19 cellular contexts compared by ENCODE assay signal in genomic region chr7:40733111-40733510, GRCh38.
DNase-seq lines count a peak whose midpoint lies in the region; ATAC-seq and TF ChIP-seq lines count a peak whose summit lies in the region.
"Had no signal": no experiment of that assay in that cellular context is flagged by ENCODE, and none has a peak within 500 bp of the region (broad histone marks: within the 10 kb centered on the region; RNA-seq: fewer than 3 reads in every experiment).

No MANE protein-coding gene starts in this region.

- no peak for TF ChIP-seq EP300 in esophagus muscularis mucosa (IDR thresholded peaks at IDR 0.05)

- CTCF ChIA-PET in HCT116 (lab: Charles Lee), result no interaction called here

- no peak for TF ChIP-seq POLR2A in HCT116 (IDR thresholded peaks at IDR 0.05; ENCODE audit: borderline replicate concordance, extremely low read depth, insufficient read depth, insufficient read length)
- TF ChIP-seq POLR2A in esophagus muscularis mucosa (IDR thresholded peaks at IDR 0.05; ENCODE audit: low read depth), result no peak

- no peaks in the 10 kb centered on the region for H3K36me3 ChIP-seq in BLaER1
- H3K36me3 ChIP-seq in HCT116 (ENCODE audit: control insufficient read depth in 1 of 2, insufficient read depth in 2 of 2, low read length in 2 of 2), result no peaks in the 10 kb centered on the region
- no peaks in the 10 kb centered on the region for H3K36me3 ChIP-seq in esophagus muscularis mucosa
- H3K36me3 ChIP-seq: left lung, pancreas, suprapubic skin had no signal

- POLR2A ChIA-PET in HCT116 (lab: Charles Lee), result interaction anchor here (0.8 kb wide), 1 partner anchor 16 kb away, joined by 5 read pairs; no protein-coding TSS in a partner anchor

- no peak overlapping the region for H2AFZ ChIP-seq in HCT116 (ENCODE audit: low read depth, low read length, poor library complexity, severe bottlenecking)

- H4K20me1 ChIP-seq in BLaER1, result no peaks in the 10 kb centered on the region
- H4K20me1 ChIP-seq in HCT116 (ENCODE audit: insufficient read depth), result no peaks in the 10 kb centered on the region

- H3K4me1 ChIP-seq in BLaER1 (peaks cover 17% of the 10 kb centered on the region), HCT116 (ENCODE audit: control insufficient read depth in 1 of 2, insufficient read depth in 2 of 2, low read length in 2 of 2) (peaks cover 5 to 11% of the 10 kb centered on the region in 2 experiments; a peak in 3 of 4 replicates), esophagus muscularis mucosa (peaks cover 0 to 5% (median 0%) of the 10 kb centered on the region in 4 donors)
- H3K4me1 ChIP-seq: left lung, suprapubic skin had no signal

- no peak for TF ChIP-seq RAD21 in HCT116 (IDR thresholded peaks at IDR 0.05; ENCODE audit: low read depth)

- H3K27ac ChIP-seq in BLaER1 (no peak overlapping the region), HCT116 (ENCODE audit: low read depth, low read length) (no peak overlapping the region), esophagus muscularis mucosa (replicated peaks in 1 of 4) (no peak overlapping the region)
- H3K27ac ChIP-seq: left lung, pancreas, suprapubic skin had no signal

- no peak overlapping the region for H3K4me3 ChIP-seq in BLaER1
- no peak overlapping the region for H3K4me3 ChIP-seq in HCT116 (replicated peaks in 1 of 2; ENCODE audit: low read depth in 1 of 2, low read length in 2 of 2)
- no peak overlapping the region for H3K4me3 ChIP-seq in esophagus muscularis mucosa
- H3K4me3 ChIP-seq: left lung, pancreas, suprapubic skin had no signal

- no peaks in the 10 kb centered on the region for H3K79me2 ChIP-seq in HCT116 (ENCODE audit: insufficient read depth, low read length)

- H3K9ac ChIP-seq in BLaER1 (no peak overlapping the region), HCT116 (ENCODE audit: low read length) (no peak overlapping the region)

- intact Hi-C loops in HCT116 (cut with micrococcal nuclease), result no loop called here
- intact Hi-C loops in esophagus muscularis mucosa (cut with DNase I), result no loop called here

- H3K27me3 ChIP-seq in BLaER1 (no peaks in the 10 kb centered on the region), HCT116 (ENCODE audit: insufficient read depth, low read length) (0 out of 2 replicates have a peak, but pooled peaks cover 5% of the 10 kb centered on the region), esophagus muscularis mucosa (no peaks in the 10 kb centered on the region)
- H3K27me3 ChIP-seq: left lung, pancreas, suprapubic skin had no signal

- no TSS peak for BruUV-seq in HCT116 (replicated peaks; lab: Mats Ljungman, UMichigan)

- RAD21 ChIA-PET in HCT116 (lab: Charles Lee; ENCODE audit: low non-redundant PET in 1 of 2, low total read pairs in 2 of 2, uncharacterized antibody in 2 of 2, unreplicated experiment in 2 of 2), result no interaction called here

- DNase-seq in HCT116 (ENCODE audit: low read depth, low spot score), result no peak
- DNase-seq in islet precursor cell, result peak; percentile 81
- no peak for DNase-seq in NCI-H1105 treated with DMSO at 0.1 percent for 48 hours (lab: John Stamatoyannopoulos, UW)
- no peak for DNase-seq in esophagus muscularis mucosa (ENCODE audit: extremely low spot score)
- DNase-seq: activated CD8-positive, alpha-beta memory T cell treated with anti-CD3 and anti-CD28 coated beads, Interleukin-2, amount 50 U/mL, for 4 hours; activated gamma-delta T cell treated with Interleukin-2 at 50 U/mL for 16 hours; GOT3; left lung; NCI-H1694; NCI-H446 treated with DMSO at 0.1 percent for 48 hours; NK-92 treated with Interleukin-12 subunit alpha and Interleukin-12 subunit beta, amount 100 ng/mL, for 24 hours; pancreas; SHP77 had no signal

- ATAC-seq in HCT116 (peak; percentile 84), SK-N-SH treated with all-trans-retinoic acid at 6 μM for 48 hours (peak; percentile 76), GM18520 (IDR thresholded peaks at IDR 0.05; ENCODE audit: unreplicated experiment) (no peak), GM19351 (IDR thresholded peaks at IDR 0.05; ENCODE audit: unreplicated experiment) (no peak)
- ATAC-seq: activated CD4-positive, CD25-positive, alpha-beta regulatory T cell treated with anti-CD3 and anti-CD28 coated beads, Interleukin-2, amount 50 U/mL, for 24 hours; left lung had no signal

- no peaks in the 10 kb centered on the region for H3K9me2 ChIP-seq in HCT116 (ENCODE audit: insufficient read depth)

- H3K4me2 ChIP-seq in BLaER1, result peak overlapping the region; percentile 39
- H3K4me2 ChIP-seq in HCT116 (ENCODE audit: low read length), result peak overlapping the region; percentile 24; the same call in 1 of the 2 replicates

- H3K9me3 ChIP-seq in BLaER1 (no peaks in the 10 kb centered on the region), HCT116 (ENCODE audit: control insufficient read depth in 1 of 2, insufficient read depth in 1 of 2, low read depth in 1 of 2, low read length in 2 of 2) (no peaks in the 10 kb centered on the region), esophagus muscularis mucosa (no peaks in the 10 kb centered on the region)
- H3K9me3 ChIP-seq: pancreas, suprapubic skin had no signal

- TF ChIP-seq CTCF in HCT116 (IDR thresholded peaks at IDR 0.05 in 2 of 3, conservative IDR thresholded peaks at IDR 0.05 in 1 of 3; ENCODE audit: borderline replicate concordance in 1 of 3, insufficient read depth in 1 of 3, low read depth in 2 of 3, low read length in 2 of 3), result no peak
- no peak for TF ChIP-seq CTCF in esophagus muscularis mucosa (IDR thresholded peaks at IDR 0.05)

TF ChIP-seq in HCT116, 20 proteins besides CTCF, POLR2A, EP300 and RAD21:
- TF ChIP-seq ELF1 (IDR thresholded peaks at IDR 0.05; ENCODE audit: borderline replicate concordance, low read depth) (no peak), ATF3 (IDR thresholded peaks at IDR 0.05) (no peak), POLR2AphosphoS5 (IDR thresholded peaks at IDR 0.05; ENCODE audit: low read depth, low read length) (no peak), CBX3 (IDR thresholded peaks at IDR 0.05; ENCODE audit: low read depth) (no peak), SP1 (IDR thresholded peaks at IDR 0.05; ENCODE audit: low read depth) (peak; percentile 29; the same call in 1 of the 2 replicates), FOSL1 (IDR thresholded peaks at IDR 0.05; ENCODE audit: low read depth) (0 out of 2 replicates have a peak, but pooled peaks have one; percentile 17), JUND (IDR thresholded peaks at IDR 0.05) (0 out of 2 replicates have a peak, but pooled peaks have one; percentile 29)

TF ChIP-seq in SK-N-SH treated with all-trans-retinoic acid at 6 μM for 48 hours, 23 proteins besides CTCF, POLR2A, EP300 and RAD21 (continues in another document):
- TF ChIP-seq ZFP3 (CRISPR knock-in tag; IDR thresholded peaks at IDR 0.05) (peak; percentile 84; the same call in 1 of the 2 replicates), ZNF70 (CRISPR knock-in tag; IDR thresholded peaks at IDR 0.05) (no peak), PATZ1 (CRISPR knock-in tag; IDR thresholded peaks at IDR 0.05; ENCODE audit: borderline replicate concordance) (no peak), TSHZ2 (CRISPR knock-in tag; IDR thresholded peaks at IDR 0.05) (peak; percentile 82), ISL1 (CRISPR knock-in tag; IDR thresholded peaks at IDR 0.05) (peak; percentile 91), SNAI2 (CRISPR knock-in tag; IDR thresholded peaks at IDR 0.05) (peak; percentile 97), PPARA (CRISPR knock-in tag; IDR thresholded peaks at IDR 0.05; ENCODE audit: borderline replicate concordance) (no peak), CREB5 (CRISPR knock-in tag; IDR thresholded peaks at IDR 0.05; ENCODE audit: low read depth) (peak; percentile 62)

Comparison
In these comparisons a context has a peak if more than half of its experiments do, and no peak if none do; other contexts are left out.
1. ATAC-seq: peak in HCT116 (single experiment) and SK-N-SH treated with all-trans-retinoic acid at 6 μM for 48 hours (single experiment); none in GM18520 (single experiment) and GM19351 (single experiment).